1 cellular context compared by ENCODE assay signal in the genomic region with DNA sequence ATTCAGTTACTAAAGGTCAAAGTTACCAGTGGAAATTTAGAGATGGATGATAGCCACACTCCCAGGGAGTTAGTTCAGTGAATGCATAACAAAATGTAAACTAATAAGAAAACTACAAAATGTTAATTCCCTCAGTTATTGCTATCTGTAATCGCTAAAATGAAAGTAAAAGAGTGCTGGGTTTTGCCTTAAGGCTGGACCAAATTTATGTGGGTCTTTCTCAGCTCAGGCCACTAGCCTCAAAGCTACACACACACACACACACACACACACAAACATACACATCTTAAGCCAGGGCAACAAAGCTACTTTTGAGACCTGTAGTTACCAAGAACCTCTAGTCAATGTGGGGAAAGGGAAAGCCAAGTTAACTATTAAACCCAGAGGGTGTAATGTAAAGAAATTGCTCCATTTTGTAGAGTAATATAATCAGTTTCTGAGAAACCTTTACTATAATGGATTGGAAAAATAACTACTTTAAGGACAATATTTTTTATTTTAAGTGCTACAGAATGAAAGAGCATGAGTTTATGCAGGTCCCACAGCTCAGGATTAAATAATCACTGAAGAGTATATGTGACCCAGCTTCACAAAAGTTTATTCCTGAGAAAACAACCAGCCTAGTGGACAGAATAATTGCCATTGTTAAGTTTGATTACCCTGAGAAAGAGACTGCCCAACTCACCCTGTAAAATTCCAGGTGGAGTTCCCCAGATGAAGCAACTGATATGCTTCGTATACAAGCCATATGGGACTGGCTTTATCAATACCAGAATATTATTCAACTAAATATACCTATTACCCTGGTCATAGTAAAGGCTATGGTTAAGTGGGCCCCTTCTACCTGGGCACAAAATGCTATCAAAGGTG.
TF ChIP-seq lines count a peak whose summit lies in the region.

No MANE protein-coding gene starts in this region.

TF ChIP-seq in HepG2, 621 proteins besides CTCF, POLR2A, EP300 and RAD21:
- TF ChIP-seq ZNF646 (CRISPR knock-in tag; IDR thresholded peaks at IDR 0.05), result peak; percentile 59; the same call in 1 of the 2 replicates
- TF ChIP-seq, protein P1, sequence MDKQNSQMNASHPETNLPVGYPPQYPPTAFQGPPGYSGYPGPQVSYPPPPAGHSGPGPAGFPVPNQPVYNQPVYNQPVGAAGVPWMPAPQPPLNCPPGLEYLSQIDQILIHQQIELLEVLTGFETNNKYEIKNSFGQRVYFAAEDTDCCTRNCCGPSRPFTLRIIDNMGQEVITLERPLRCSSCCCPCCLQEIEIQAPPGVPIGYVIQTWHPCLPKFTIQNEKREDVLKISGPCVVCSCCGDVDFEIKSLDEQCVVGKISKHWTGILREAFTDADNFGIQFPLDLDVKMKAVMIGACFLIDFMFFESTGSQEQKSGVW (CRISPR knock-in tag; IDR thresholded peaks at IDR 0.05; ENCODE audit: borderline replicate concordance), result no peak
- no peak for TF ChIP-seq KDM2A (CRISPR knock-in tag; IDR thresholded peaks at IDR 0.05; ENCODE audit: borderline replicate concordance, low read depth)
- TF ChIP-seq ZNF230 (CRISPR knock-in tag; IDR thresholded peaks at IDR 0.05), result no peak
- TF ChIP-seq, protein P2, sequence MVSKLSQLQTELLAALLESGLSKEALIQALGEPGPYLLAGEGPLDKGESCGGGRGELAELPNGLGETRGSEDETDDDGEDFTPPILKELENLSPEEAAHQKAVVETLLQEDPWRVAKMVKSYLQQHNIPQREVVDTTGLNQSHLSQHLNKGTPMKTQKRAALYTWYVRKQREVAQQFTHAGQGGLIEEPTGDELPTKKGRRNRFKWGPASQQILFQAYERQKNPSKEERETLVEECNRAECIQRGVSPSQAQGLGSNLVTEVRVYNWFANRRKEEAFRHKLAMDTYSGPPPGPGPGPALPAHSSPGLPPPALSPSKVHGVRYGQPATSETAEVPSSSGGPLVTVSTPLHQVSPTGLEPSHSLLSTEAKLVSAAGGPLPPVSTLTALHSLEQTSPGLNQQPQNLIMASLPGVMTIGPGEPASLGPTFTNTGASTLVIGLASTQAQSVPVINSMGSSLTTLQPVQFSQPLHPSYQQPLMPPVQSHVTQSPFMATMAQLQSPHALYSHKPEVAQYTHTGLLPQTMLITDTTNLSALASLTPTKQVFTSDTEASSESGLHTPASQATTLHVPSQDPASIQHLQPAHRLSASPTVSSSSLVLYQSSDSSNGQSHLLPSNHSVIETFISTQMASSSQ (IDR thresholded peaks at IDR 0.05; ENCODE audit: low read depth), result no peak
- TF ChIP-seq, protein P2 (CRISPR knock-in tag; IDR thresholded peaks at IDR 0.05; ENCODE audit: borderline replicate concordance), result 0 out of 2 replicates have a peak, but pooled peaks have one; percentile 43
- no peak for TF ChIP-seq ZNF790 (CRISPR knock-in tag; IDR thresholded peaks at IDR 0.05; ENCODE audit: borderline replicate concordance)
